In the genomic region with DNA sequence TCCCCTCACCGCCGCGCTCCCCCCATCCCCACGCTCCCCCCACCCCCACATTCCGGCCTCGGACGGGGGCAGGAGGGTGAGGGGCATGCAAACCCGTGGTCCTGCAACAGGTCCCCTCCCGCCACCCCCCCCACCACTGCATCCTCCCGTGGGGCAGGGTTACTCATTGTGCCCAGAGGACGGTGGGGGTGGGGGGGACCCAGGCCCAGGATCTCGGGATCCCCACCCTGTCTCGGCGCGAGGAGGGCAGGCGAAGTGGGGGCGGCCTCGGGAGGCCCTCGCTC, we compare ENCODE assay signal across 12 cellular contexts. TPM values are rescaled to one million over a fixed set of nuclear protein-coding genes. Genes with fewer than 3 reads are reported as not detected.
DNase-seq lines count a peak whose midpoint lies in the region; ATAC-seq and TF ChIP-seq lines count a peak whose summit lies in the region.
"Had no signal": no experiment of that assay in that cellular context is flagged by ENCODE, and none has a peak within 500 bp of the region (broad histone marks: within the 10 kb centered on the region; RNA-seq: fewer than 3 reads in every experiment).

No MANE protein-coding gene starts in this region.

- peak overlapping the region; percentile 89 for H3K4me2 ChIP-seq in mammary epithelial cell (ENCODE audit: insufficient read depth, low read depth, low read length)

- intact Hi-C loops in heart right ventricle (cut with DNase I), result no loop called here
- intact Hi-C loops in left cardiac atrium (cut with DNase I), result no loop called here
- intact Hi-C loops in mammary epithelial cell (cut with micrococcal nuclease), result no loop called here
- intact Hi-C loops in lower lobe of right lung (cut with DNase I), result no loop called here

- TF ChIP-seq CTCF in heart right ventricle (IDR thresholded peaks at IDR 0.05) (no peak), mammary epithelial cell (conservative IDR thresholded peaks at IDR 0.05 in 1 of 2, IDR thresholded peaks at IDR 0.05 in 1 of 2; ENCODE audit: extremely low read depth in 1 of 2, insufficient read depth in 1 of 2, low read depth in 1 of 2, low read length in 2 of 2) (no peak), lower lobe of right lung (IDR thresholded peaks at IDR 0.05) (no peak)

- peaks cover 0 to 12% (median 8%) of the 10 kb centered on the region in 9 donors for H3K4me1 ChIP-seq in heart right ventricle
- H3K4me1 ChIP-seq in mammary epithelial cell (ENCODE audit: insufficient read depth, low read length), result no peaks in the 10 kb centered on the region
- peaks cover 5% of the 10 kb centered on the region for H3K4me1 ChIP-seq in lower lobe of right lung
- H3K4me1 ChIP-seq in urinary bladder (ENCODE audit: insufficient read depth), result no peaks in the 10 kb centered on the region

- H3K27me3 ChIP-seq in heart right ventricle (peaks cover 0 to 24% (median 0%) of the 10 kb centered on the region in 7 donors), mammary epithelial cell (ENCODE audit: insufficient read depth, low read length) (peaks cover 2% of the 10 kb centered on the region), lower lobe of right lung (ENCODE audit: low read depth) (no peaks in the 10 kb centered on the region)

- dilution Hi-C loops in mammary epithelial cell (cut with HindIII; ENCODE audit: low sequenced_read_pairs), result no loop called here

- 2 to 3% methylated on average over 13 to 19 of the region's 19 CpGs for WGBS in heart right ventricle, 2 donors
- WGBS in mammary epithelial cell (ENCODE audit: low coverage, missing lambda C conversion rate), result 24% methylated on average over 4 of the region's 19 CpGs
- 4% methylated on average over 19 of the region's 19 CpGs for WGBS in urinary bladder

- H3K9me3 ChIP-seq in heart right ventricle (no peaks in the 10 kb centered on the region), mammary epithelial cell (replicated peaks; ENCODE audit: insufficient read depth, low read length) (no peaks in the 10 kb centered on the region), lower lobe of right lung (no peaks in the 10 kb centered on the region)

- H3K36me3 ChIP-seq in heart right ventricle, result no peaks in the 10 kb centered on the region
- H3K36me3 ChIP-seq in mammary epithelial cell (ENCODE audit: insufficient read depth, low read length), result no peaks in the 10 kb centered on the region
- no peaks in the 10 kb centered on the region for H3K36me3 ChIP-seq in lower lobe of right lung
- H3K36me3 ChIP-seq in urinary bladder (ENCODE audit: insufficient read depth), result no peaks in the 10 kb centered on the region

- ATAC-seq in heart right ventricle (peak in 2 of 8 donors; percentile 5 to 9), left cardiac atrium (no peak), lower lobe of right lung (no peak)

- BruUV-seq in mammary epithelial cell (replicated peaks; lab: Mats Ljungman, UMichigan), result no TSS peak

- no peaks in the 10 kb centered on the region for H4K20me1 ChIP-seq in mammary epithelial cell (ENCODE audit: insufficient read depth, low read length)

- H2AFZ ChIP-seq in mammary epithelial cell (ENCODE audit: low read depth, low read length), result peak overlapping the region; percentile 56

- H3K4me3 ChIP-seq in heart right ventricle (peak overlapping the region; percentile 29 to 57 (median 45)), mammary epithelial cell (replicated peaks in 1 of 3; ENCODE audit: insufficient read depth in 1 of 3, low read depth in 2 of 3, low read length in 3 of 3) (peak overlapping the region in 2 of 3 experiments; percentile 44 to 48), lower lobe of right lung (peak overlapping the region; percentile 56), urinary bladder (ENCODE audit: low read depth, low read length) (peak overlapping the region; percentile 26)

- CTCF ChIA-PET in mammary epithelial cell (lab: Charles Lee; ENCODE audit: low non-redundant PET), result no interaction called here

- H3K27ac ChIP-seq in heart right ventricle (no peak overlapping the region), mammary epithelial cell (ENCODE audit: insufficient read depth, low read depth, low read length) (no peak overlapping the region), lower lobe of right lung (no peak overlapping the region), urinary bladder (ENCODE audit: low read depth) (no peak overlapping the region)

- no peak overlapping the region for H3K9ac ChIP-seq in mammary epithelial cell (ENCODE audit: insufficient read depth, low read length)

- no peak for DNase-seq in heart right ventricle
- no peak for DNase-seq in left cardiac atrium
- DNase-seq in mammary epithelial cell, result no peak
- DNase-seq in lower lobe of right lung, result no peak
- no peak for DNase-seq in SK-N-DZ (ENCODE audit: low spot score)
- no peak for DNase-seq in stimulated activated CD4-positive, alpha-beta T cell treated with anti-CD3 and anti-CD28 coated beads, Interleukin-2, amount 100 ng/mL, for 24 hours
- no peak for DNase-seq in NCI-H2081 treated with DMSO at 0.1 percent for 48 hours (lab: John Stamatoyannopoulos, UW)
- DNase-seq: AML-193 had no signal

- in situ Hi-C loops in mammary epithelial cell (cut with MboI; ENCODE audit: low sequenced_read_pairs in 2 of 2), result no loop called here

- H3K79me2 ChIP-seq in mammary epithelial cell (ENCODE audit: insufficient read depth, low read length), result no peaks in the 10 kb centered on the region

RNA-seq across cellular contexts. Expression of gene SLC22A31, which starts 8.5 kb away (rescaled TPM):
- total RNA-seq in heart right ventricle (under 1 TPM in 1 of 10 donors, not detected in 9; 0.36 TPM), left cardiac atrium (under 1 TPM in 1 of 2 donors, not detected in 1; 0.27 TPM), mammary epithelial cell (under 1 TPM in 1 of 2 donors, not detected in 1; 0.45 TPM), lower lobe of right lung (132 TPM), urinary bladder (not detected)
- polyA plus RNA-seq in heart right ventricle (under 1 TPM in 1 of 2 donors, not detected in 1; 0.20 TPM), mammary epithelial cell (not detected), urinary bladder (0.28 TPM)
- not detected for polyA minus RNA-seq in mammary epithelial cell
- not detected in 2 replicates for polyA plus RNA-seq in SK-N-DZ (2014; cell fraction: cytosol; rRNA removed)
- 0.49 and 2.2 TPM in 2 replicates for polyA plus RNA-seq in SK-N-DZ (2014; cell fraction: nucleus; rRNA removed)
- total RNA-seq: lung microvascular endothelial cell had no signal

RNA-seq across cellular contexts. Expression of gene CDH15, which starts 20.3 kb away (rescaled TPM):
- total RNA-seq in heart right ventricle, result under 1 TPM in 2 of 10 donors, not detected in 8; 0.08 to 0.16 TPM
- under 1 TPM in 1 of 2 donors, not detected in 1; 0.45 TPM for polyA plus RNA-seq in heart right ventricle
- total RNA-seq in left cardiac atrium, result under 1 TPM in 1 of 2 donors, not detected in 1; 0.09 TPM
- total RNA-seq in mammary epithelial cell, result under 1 TPM; 0.14 to 0.33 TPM
- polyA plus RNA-seq in mammary epithelial cell, result not detected
- polyA minus RNA-seq in mammary epithelial cell, result not detected
- total RNA-seq in lower lobe of right lung, result 0.50 TPM
- 3.7 TPM for total RNA-seq in urinary bladder
- 0.05 TPM for polyA plus RNA-seq in urinary bladder
- 0.26 TPM in 1 of 2 replicates, not detected in the other for polyA plus RNA-seq in SK-N-DZ (2014; cell fraction: cytosol; rRNA removed)
- 0.08 and 0.28 TPM in 2 replicates for polyA plus RNA-seq in SK-N-DZ (2014; cell fraction: nucleus; rRNA removed)
- total RNA-seq: activated T-cell treated with anti-CD3 and anti-CD28 coated beads, Interleukin-2, amount 50 U/mL, for 72 hours; ureter had no signal

RNA-seq across cellular contexts. Expression of gene ZNF778, which starts 25.7 kb away (rescaled TPM):
- 10 to 100 TPM in 2 of 10 donors, 1 to 10 TPM in 8; 5.9 to 11.3 (median 8.8) TPM for total RNA-seq in heart right ventricle
- polyA plus RNA-seq in heart right ventricle, result 1 to 10 TPM; 1.7 to 1.8 TPM
- total RNA-seq in left cardiac atrium, result 1 to 10 TPM; 7.5 to 9.8 TPM
- 10 to 100 TPM in 1 of 2 donors, 1 to 10 TPM in 1; 8.5 to 10.2 TPM for total RNA-seq in mammary epithelial cell
- polyA plus RNA-seq in mammary epithelial cell, result 4.3 TPM
- 6.8 TPM for polyA minus RNA-seq in mammary epithelial cell
- 9.7 TPM for total RNA-seq in lower lobe of right lung
- 9.5 TPM for total RNA-seq in urinary bladder
- polyA plus RNA-seq in urinary bladder, result 5.1 TPM
- polyA plus RNA-seq in SK-N-DZ (2014; cell fraction: cytosol; rRNA removed), result 6.4 and 9.0 TPM in 2 replicates
- polyA plus RNA-seq in SK-N-DZ (2014; cell fraction: nucleus; rRNA removed), result 3.7 and 12.1 TPM in 2 replicates

Comparison
In these comparisons a context has a peak if more than half of its experiments do, and no peak if none do; other contexts are left out.
1. RNA of gene SLC22A31, which starts 8.5 kb away (total RNA-seq): 132 TPM in lower lobe of right lung (single experiment); 0.45 TPM in mammary epithelial cell, 0.27 TPM in left cardiac atrium, 0.36 TPM in heart right ventricle and not detected in urinary bladder (single experiment); every median in the first group is over 10 times any median in the second.
2. Peak in every context shown above with its lines, with median percentiles within 50 percentile points of each other: H3K4me3 ChIP-seq.